15 cellular contexts compared by ENCODE assay signal in genomic region chr6:157861184-157861583, GRCh38.
"Had no signal": no experiment of that assay in that cellular context is flagged by ENCODE, and none has a peak within 500 bp of the region (broad histone marks: within the 10 kb centered on the region; RNA-seq: fewer than 3 reads in every experiment).

No MANE protein-coding gene starts in this region.

- H3K36me3 ChIP-seq: neutrophil, SJCRH30, thyroid gland had no signal

- H3K27ac ChIP-seq: foreskin keratinocyte, neutrophil, parathyroid adenoma, SJCRH30, thyroid gland had no signal

- ATAC-seq: left lobe of liver had no signal

- H3K9ac ChIP-seq: parathyroid adenoma had no signal

- H3K9me3 ChIP-seq: neutrophil, SJCRH30, thyroid gland had no signal

- H3K27me3 Mint-ChIP-seq: activated naive CD8-positive, alpha-beta T cell; brain; stimulated activated naive B cell treated with anti-CD40 and anti-IgM and Interleukin-4, amounts not matched to agents 10 μg/mL and 1 μg/mL and 100 μg/mL, for 72 hours had no signal

- H3K27ac Mint-ChIP-seq: activated T-helper 1 cell treated with anti-CD3 and anti-CD28 coated beads, Interleukin-12 subunit alpha, Interleukin-12 subunit beta, Interleukin-2, Interleukin-4 antibody, amounts not matched to agents 30 ng/mL and 10 ng/mL and 1 ng/mL, durations not matched to agents 14 hours and 24 hours and 36 hours; stimulated activated naive B cell treated with anti-CD40 and anti-IgM and Interleukin-4, amounts not matched to agents 10 μg/mL and 1 μg/mL and 100 μg/mL, for 72 hours had no signal

- H3K27me3 ChIP-seq: dorsolateral prefrontal cortex, foreskin keratinocyte, neutrophil, SJCRH30, thyroid gland had no signal

- H3K4me3 ChIP-seq: dorsolateral prefrontal cortex, SJCRH30, thyroid gland had no signal

- H3K4me3 Mint-ChIP-seq: activated T-helper 1 cell treated with anti-CD3 and anti-CD28 coated beads, Interleukin-12 subunit alpha, Interleukin-12 subunit beta, Interleukin-2, Interleukin-4 antibody, amounts not matched to agents 30 ng/mL and 10 ng/mL and 1 ng/mL, durations not matched to agents 14 hours and 24 hours and 36 hours; stimulated activated naive B cell treated with anti-CD40 and anti-IgM and Interleukin-4, amounts not matched to agents 10 μg/mL and 1 μg/mL and 100 μg/mL, for 72 hours had no signal

- FAIRE-seq: urothelium cell line had no signal

- H2AFZ ChIP-seq: parathyroid adenoma had no signal

- DNase-seq: activated CD4-positive, CD25-positive, alpha-beta regulatory T cell treated with anti-CD3 and anti-CD28 coated beads, Interleukin-2, amount 50 U/mL, for 72 hours; activated T-cell treated with anti-CD3 and anti-CD28 coated beads for 4 hours; caudate nucleus; SJCRH30; stimulated activated naive B cell treated with anti-CD40 and anti-IgM and Interleukin-4, amounts not matched to agents 10 μg/mL and 1 μg/mL and 100 μg/mL, for 72 hours; thyroid gland had no signal
